ENCODE assay signal across 13 cellular contexts in the genomic region with DNA sequence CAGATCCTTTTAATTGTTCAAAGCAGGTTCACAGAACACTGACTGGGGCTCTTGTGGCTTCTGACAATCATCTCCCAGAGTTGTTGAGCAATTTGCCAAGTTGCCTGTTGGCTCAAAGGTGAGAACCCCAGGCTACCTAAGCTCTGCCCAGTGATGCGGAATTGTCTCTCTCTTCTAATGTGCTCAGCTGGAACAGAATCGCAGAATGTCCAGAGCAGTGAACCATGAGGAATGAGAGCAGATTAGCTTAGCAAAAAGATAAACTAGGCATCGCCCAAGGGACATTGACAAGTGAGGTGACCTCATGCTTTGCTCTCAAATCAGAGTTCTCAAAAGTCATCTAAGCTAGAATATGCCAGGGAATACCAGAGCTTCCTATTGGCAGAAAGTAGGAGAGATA.
DNase-seq lines count a peak whose midpoint lies in the region; ATAC-seq, FAIRE-seq and TF ChIP-seq lines count a peak whose summit lies in the region.
"Had no signal": no experiment of that assay in that cellular context is flagged by ENCODE, and none has a peak within 500 bp of the region (broad histone marks: within the 10 kb centered on the region; RNA-seq: fewer than 3 reads in every experiment).

No MANE protein-coding gene starts in this region.

- TF ChIP-seq CTCF in astrocyte (IDR thresholded peaks at IDR 0.05; ENCODE audit: insufficient read depth, low read depth, low read length) (no peak), RWPE1 (conservative IDR thresholded peaks at IDR 0.05; ENCODE audit: low read depth) (no peak)

- no peaks in the 10 kb centered on the region for H3K27me3 Mint-ChIP-seq in astrocyte (ENCODE audit: low read depth, unreplicated experiment)

- no peak overlapping the region for H3K4me3 ChIP-seq in astrocyte (ENCODE audit: insufficient read depth, low read depth, low read length)
- H3K4me3 ChIP-seq: smooth muscle cell had no signal

- no peak overlapping the region for H3K27ac Mint-ChIP-seq in astrocyte (ENCODE audit: unreplicated experiment)
- H3K27ac Mint-ChIP-seq: activated CD8-positive, alpha-beta T cell treated with anti-CD3 and anti-CD28 coated beads, Interleukin-2, amount 10 ng/mL, durations not matched to agents 7 days and 5 days; effector memory CD8-positive, alpha-beta T cell had no signal

- in situ Hi-C loops in ACHN (cut with HindIII; ENCODE audit: low pct_ligation_motif_present, low pct_unique_long_range_greater_than_20kb, low sequenced_read_pairs), result no loop called here

- H3K9ac ChIP-seq in astrocyte (ENCODE audit: low read length), result no peak overlapping the region

- FAIRE-seq in astrocyte (lab: Jason Lieb, UNC), result no peak

- H3K4me1 ChIP-seq in astrocyte (ENCODE audit: insufficient read depth, low read length), result peaks cover 3% of the 10 kb centered on the region

- no peak overlapping the region for H3K4me3 Mint-ChIP-seq in astrocyte (ENCODE audit: unreplicated experiment)
- H3K4me3 Mint-ChIP-seq: activated CD8-positive, alpha-beta T cell treated with anti-CD3 and anti-CD28 coated beads, Interleukin-2, amount 10 ng/mL, durations not matched to agents 7 days and 5 days; effector memory CD8-positive, alpha-beta T cell had no signal

- H3K9me3 ChIP-seq in astrocyte (ENCODE audit: insufficient read depth, low read depth, low read length), result no peaks in the 10 kb centered on the region

- DNase-seq in ACHN (peak; percentile 76), GM19238 (ENCODE audit: insufficient read length, low spot score) (peak; percentile 17), astrocyte (ENCODE audit: low read depth) (peak; percentile 31), T-helper 1 cell (no peak), RWPE1 (ENCODE audit: low spot score) (no peak)
- no peak for DNase-seq in activated CD8-positive, alpha-beta memory T cell treated with anti-CD3 and anti-CD28 coated beads, Interleukin-2, amount 50 U/mL, for 48 hours
- DNase-seq: activated CD8-positive, alpha-beta T cell treated with anti-CD3 and anti-CD28 coated beads, Interleukin-2, amount 10 ng/mL, durations not matched to agents 7 days and 5 days; effector memory CD8-positive, alpha-beta T cell; GF-D8; NCI-H524 treated with DMSO at 0.1 percent for 48 hours had no signal

- no peak overlapping the region for H2AFZ ChIP-seq in astrocyte (ENCODE audit: low read depth, low read length)

- CTCF ChIA-PET in RWPE1 (lab: Yijun Ruan, JAX), result no interaction called here

- no peak overlapping the region for H3K4me2 ChIP-seq in astrocyte (ENCODE audit: low read length)
- H3K4me2 ChIP-seq: smooth muscle cell had no signal

- peaks cover 14% of the 10 kb centered on the region for H3K4me1 Mint-ChIP-seq in astrocyte (ENCODE audit: low read depth, unreplicated experiment)

- peaks cover 2% of the 10 kb centered on the region for H3K36me3 Mint-ChIP-seq in astrocyte (ENCODE audit: low read depth, unreplicated experiment)

- no peaks in the 10 kb centered on the region for H3K27me3 ChIP-seq in astrocyte (ENCODE audit: insufficient read depth, low read length)

- H3K27ac ChIP-seq in astrocyte (ENCODE audit: low read depth, low read length) (no peak overlapping the region), RWPE1 (no peak overlapping the region)

- peaks cover 9% of the 10 kb centered on the region for H4K20me1 ChIP-seq in astrocyte (ENCODE audit: insufficient read depth, low read length)

- H3K36me3 ChIP-seq in astrocyte (ENCODE audit: insufficient read depth, low read length), result no peaks in the 10 kb centered on the region

- no peaks in the 10 kb centered on the region for H3K9me3 Mint-ChIP-seq in astrocyte (ENCODE audit: unreplicated experiment)

- H3K79me2 ChIP-seq in astrocyte (ENCODE audit: insufficient read depth, low read length), result peaks cover 11% of the 10 kb centered on the region

- ATAC-seq in HG03354 (IDR thresholded peaks at IDR 0.05; ENCODE audit: poor library complexity, severe bottlenecking, unreplicated experiment) (peak; percentile 64), HG03280 (IDR thresholded peaks at IDR 0.05; ENCODE audit: unreplicated experiment) (no peak)
- ATAC-seq: activated CD8-positive, alpha-beta T cell treated with anti-CD3 and anti-CD28 coated beads, Interleukin-2, amount 10 ng/mL, durations not matched to agents 7 days and 5 days; effector memory CD8-positive, alpha-beta T cell had no signal

- POLR2A ChIA-PET in RWPE1 (lab: Yijun Ruan, JAX; ENCODE audit: low non-redundant PET), result no interaction called here

Comparison
In these comparisons a context has a peak if more than half of its experiments do, and no peak if none do; other contexts are left out.
1. DNase-seq: peak in ACHN (single experiment), GM19238 (single experiment) and astrocyte (single experiment); none in T-helper 1 cell (0 of 5), RWPE1 (single experiment) and activated CD8-positive, alpha-beta memory T cell treated with anti-CD3 and anti-CD28 coated beads, Interleukin-2, amount 50 U/mL, for 48 hours (single experiment).